21 cellular contexts compared by ENCODE assay signal in the genomic region with DNA sequence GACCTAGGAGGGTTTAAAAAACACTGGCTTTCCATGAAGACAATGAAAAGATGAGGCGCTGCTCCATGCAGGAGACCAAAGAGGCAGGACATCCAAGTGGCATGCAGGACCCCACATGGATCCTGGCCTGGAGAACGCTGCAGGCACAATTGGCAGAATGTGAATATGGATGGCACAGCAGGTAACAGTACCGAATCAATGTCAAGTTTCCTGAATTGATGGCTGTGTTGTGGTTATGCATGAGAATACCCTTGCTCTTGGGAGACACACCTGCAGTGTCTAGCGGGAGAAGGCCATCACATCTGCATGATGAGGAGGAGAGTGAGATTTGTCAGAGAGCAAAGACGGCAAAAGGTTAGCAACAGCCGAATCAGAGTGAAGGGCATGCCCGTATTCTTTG.
A peak's percentile ranks its signal among the peaks of the same experiment; 100 is the strongest.
DNase-seq lines count a peak whose midpoint lies in the region; ATAC-seq, FAIRE-seq and TF ChIP-seq lines count a peak whose summit lies in the region.
"Had no signal": no experiment of that assay in that cellular context is flagged by ENCODE, and none has a peak within 500 bp of the region (broad histone marks: within the 10 kb centered on the region; RNA-seq: fewer than 3 reads in every experiment).

No MANE protein-coding gene starts in this region.

- H3K4me2 ChIP-seq in GM23338 (peak overlapping the region; percentile 11), HepG2 (ENCODE audit: low read depth, low read length) (no peak overlapping the region)
- H3K4me2 ChIP-seq: PC-9 had no signal

- in situ Hi-C loops in HepG2 (cut with HindIII; ENCODE audit: extremely low pct_ligation_motif_present, low pct_unique_long_range_greater_than_20kb) = no loop called here

- no peaks in the 10 kb centered on the region for H3K36me3 Mint-ChIP-seq in CD4-positive, CD25-positive, alpha-beta regulatory T cell
- no peaks in the 10 kb centered on the region; the same call in 2 of the 3 replicates for H3K36me3 Mint-ChIP-seq in GM23338 (ENCODE audit: low read depth)
- no peaks in the 10 kb centered on the region for H3K36me3 Mint-ChIP-seq in HFFc6 (ENCODE audit: low read depth)
- H3K36me3 Mint-ChIP-seq: type B pancreatic cell had no signal

- H4K20me1 ChIP-seq in GM23338 (replicated peaks; ENCODE audit: insufficient read depth) = no peaks in the 10 kb centered on the region
- H4K20me1 ChIP-seq in HepG2 (ENCODE audit: insufficient read depth, low read length) = no peaks in the 10 kb centered on the region

- H3K79me2 ChIP-seq in GM23338 (replicated peaks; ENCODE audit: insufficient read depth) = no peaks in the 10 kb centered on the region
- no peaks in the 10 kb centered on the region for H3K79me2 ChIP-seq in HepG2 (ENCODE audit: insufficient read depth, low read length)

- no peaks in the 10 kb centered on the region for H3F3A ChIP-seq in GM23338 (replicated peaks; ENCODE audit: low read depth)

- peak overlapping the region; percentile 55 for H3K27ac ChIP-seq in CD4-positive, CD25-positive, alpha-beta regulatory T cell (ENCODE audit: insufficient read depth, low read length, poor library complexity, severe bottlenecking)
- H3K27ac ChIP-seq in GM23338 (ENCODE audit: low read depth) (no peak overlapping the region), HepG2 (ENCODE audit: extremely low read length, insufficient read depth, low read length) (no peak overlapping the region)
- H3K27ac ChIP-seq: PC-9, SJCRH30, stomach, WERI-Rb-1 had no signal

- H3K4me1 Mint-ChIP-seq in CD4-positive, CD25-positive, alpha-beta regulatory T cell = peaks cover 13 to 91% (median 54%) of the 10 kb centered on the region in 4 donors
- H3K4me1 Mint-ChIP-seq in GM23338 (peaks cover 39% of the 10 kb centered on the region), HFFc6 (ENCODE audit: low read depth) (peaks cover 2% of the 10 kb centered on the region; the same call in 1 of the 2 replicates)

- BruUV-seq in HepG2 (replicated peaks; lab: Mats Ljungman, UMichigan) = no TSS peak

- POLR2A ChIA-PET in HepG2 (lab: Yijun Ruan, JAX) = no interaction called here

- no peaks in the 10 kb centered on the region for H3K27me3 ChIP-seq in CD4-positive, CD25-positive, alpha-beta regulatory T cell (ENCODE audit: control insufficient read depth, insufficient read depth, low read length)
- no peaks in the 10 kb centered on the region for H3K27me3 ChIP-seq in GM23338 (ENCODE audit: insufficient read depth)
- peaks cover 0 to 3% of the 10 kb centered on the region in 2 experiments; a peak in 1 of 5 replicates for H3K27me3 ChIP-seq in HepG2 (ENCODE audit: control insufficient read depth in 1 of 2, insufficient read depth in 2 of 2, low read length in 2 of 2)
- H3K27me3 ChIP-seq: MG63, stomach had no signal

- peak overlapping the region; percentile 67 for H3K4me3 ChIP-seq in CD4-positive, CD25-positive, alpha-beta regulatory T cell (ENCODE audit: low read depth, low read length)
- H3K4me3 ChIP-seq in GM23338 = no peak overlapping the region
- H3K4me3 ChIP-seq in HepG2 (replicated peaks in 1 of 3; ENCODE audit: insufficient read depth in 1 of 3, low read depth in 2 of 3, low read length in 3 of 3) = no peak overlapping the region
- H3K4me3 ChIP-seq: MG63, PC-9, SJCRH30, stomach had no signal

- H3K9ac ChIP-seq in HepG2 (ENCODE audit: insufficient read depth, low read depth, low read length) = no peak overlapping the region

- no peak for DNase-seq in CD4-positive, CD25-positive, alpha-beta regulatory T cell
- DNase-seq in GM23338 (ENCODE audit: low spot score) (peak; percentile 45), RPMI8226 (peak; percentile 84), iPS-NIHi11 (ENCODE audit: low spot score) (peak; percentile 49), HepG2 (ENCODE audit: low spot score) (no peak), HFFc6 (no peak), HK-2 (ENCODE audit: unreplicated experiment) (no peak), amniotic stem cell (lab: John Stamatoyannopoulos, UW) (no peak)
- DNase-seq: activated CD8-positive, alpha-beta memory T cell treated with anti-CD3 and anti-CD28 coated beads for 24 hours; Calu3; cortex of kidney; MG63; NCI-H1694; PC-9; SJCRH30; stimulated activated CD4-positive, alpha-beta T cell treated with anti-CD3 and anti-CD28 coated beads, Interleukin-4, amount 100 ng/mL, for 24 hours; stomach; WERI-Rb-1 had no signal

- WGBS in HepG2 (ENCODE audit: low lambda C conversion rate) = 70% methylated on average over 7 of the region's 7 CpGs

- intact Hi-C loops in HepG2 (cut with micrococcal nuclease; ENCODE audit: unreplicated experiment) = no loop called here

- H3K9me2 ChIP-seq in GM23338 (ENCODE audit: insufficient read depth) = no peaks in the 10 kb centered on the region

- peaks cover 4% of the 10 kb centered on the region for H3K27me3 Mint-ChIP-seq in CD4-positive, CD25-positive, alpha-beta regulatory T cell
- peaks cover 12% of the 10 kb centered on the region for H3K27me3 Mint-ChIP-seq in GM23338 (ENCODE audit: insufficient read depth, low read depth, poor library complexity)
- peaks cover 40% of the 10 kb centered on the region for H3K27me3 Mint-ChIP-seq in HFFc6 (ENCODE audit: insufficient read depth)

- CTCF ChIA-PET in HepG2 (lab: Yijun Ruan, JAX; ENCODE audit: low intra/inter-chr PET ratio, low total read pairs) = no interaction called here

- no peak for TF ChIP-seq RAD21 in HepG2 (CRISPR knock-in tag; IDR thresholded peaks at IDR 0.05)

- H2AFZ ChIP-seq in GM23338 (no peak overlapping the region), HepG2 (ENCODE audit: low read length) (no peak overlapping the region)
- H2AFZ ChIP-seq: PC-9 had no signal

- H3K4me3 Mint-ChIP-seq in CD4-positive, CD25-positive, alpha-beta regulatory T cell = peak overlapping the region; percentile 17 to 82 (median 52)
- H3K4me3 Mint-ChIP-seq in GM23338 = peak overlapping the region; percentile 46; the same call in 1 of the 3 replicates
- no peak overlapping the region for H3K4me3 Mint-ChIP-seq in HFFc6
- H3K4me3 Mint-ChIP-seq: activated T-cell treated with anti-CD3 and anti-CD28 coated beads, Interleukin-2, amount 50 U/mL, for 72 hours; type B pancreatic cell had no signal

- no peak for FAIRE-seq in HepG2 (lab: Jason Lieb, UNC)
- FAIRE-seq: endometrium had no signal

- TF ChIP-seq EP300 in HepG2 (IDR thresholded peaks at IDR 0.05; ENCODE audit: low read depth in 2 of 2, low read length in 2 of 2) = no peak
- no peak for TF ChIP-seq EP300 in HepG2 (CRISPR knock-in tag; IDR thresholded peaks at IDR 0.05; ENCODE audit: borderline replicate concordance)

- H3K27ac Mint-ChIP-seq in CD4-positive, CD25-positive, alpha-beta regulatory T cell = peak overlapping the region; percentile 80 to 85 (median 82)
- H3K27ac Mint-ChIP-seq in GM23338 (no peak overlapping the region), HFFc6 (no peak overlapping the region)
- H3K27ac Mint-ChIP-seq: activated T-cell treated with anti-CD3 and anti-CD28 coated beads, Interleukin-2, amount 50 U/mL, for 72 hours; type B pancreatic cell had no signal

- H3K36me3 ChIP-seq in CD4-positive, CD25-positive, alpha-beta regulatory T cell (ENCODE audit: control insufficient read depth, insufficient read depth, low read length) = no peaks in the 10 kb centered on the region
- no peaks in the 10 kb centered on the region for H3K36me3 ChIP-seq in GM23338 (ENCODE audit: insufficient read depth)
- H3K36me3 ChIP-seq in HepG2 (replicated peaks in 1 of 2; ENCODE audit: control insufficient read depth in 1 of 2, insufficient read depth in 2 of 2, low read length in 2 of 2) = no peaks in the 10 kb centered on the region
- H3K36me3 ChIP-seq: MG63, SJCRH30, stomach, WERI-Rb-1 had no signal

- H3K9me3 ChIP-seq in CD4-positive, CD25-positive, alpha-beta regulatory T cell (ENCODE audit: control insufficient read depth in 2 of 2, low read length in 2 of 2) = no peaks in the 10 kb centered on the region
- no peaks in the 10 kb centered on the region for H3K9me3 ChIP-seq in HepG2 (ENCODE audit: low read length)
- H3K9me3 ChIP-seq: MG63, SJCRH30, stomach had no signal

- TF ChIP-seq CTCF in GM23338 (conservative IDR thresholded peaks at IDR 0.05; ENCODE audit: low read depth in 2 of 2) = no peak
- no peak for TF ChIP-seq CTCF in HepG2 (CRISPR knock-in tag; IDR thresholded peaks at IDR 0.05)
- no peak for TF ChIP-seq CTCF in HFFc6 (IDR thresholded peaks at IDR 0.05)

- H3K4me1 ChIP-seq in CD4-positive, CD25-positive, alpha-beta regulatory T cell (ENCODE audit: control insufficient read depth, insufficient read depth, low read length, poor library complexity, severe bottlenecking) = peaks cover 77% of the 10 kb centered on the region
- peaks cover 20% of the 10 kb centered on the region; the same call in 1 of the 2 replicates for H3K4me1 ChIP-seq in GM23338 (ENCODE audit: insufficient read depth)
- H3K4me1 ChIP-seq in HepG2 (ENCODE audit: insufficient read depth, low read length) = no peaks in the 10 kb centered on the region
- H3K4me1 ChIP-seq: SJCRH30, stomach had no signal

- ATAC-seq in CD4-positive, CD25-positive, alpha-beta regulatory T cell (ENCODE audit: low read depth in 2 of 2) = peak; percentile 1 to 4
- ATAC-seq in GM23338 (peak; percentile 65), HepG2 (no peak)

- no peak for TF ChIP-seq POLR2A in HepG2 (IDR thresholded peaks at IDR 0.05; ENCODE audit: insufficient read depth in 1 of 2, low read depth in 2 of 2, low read length in 2 of 2)

- H3K9me3 Mint-ChIP-seq in CD4-positive, CD25-positive, alpha-beta regulatory T cell = no peaks in the 10 kb centered on the region
- H3K9me3 Mint-ChIP-seq in GM23338 = no peaks in the 10 kb centered on the region
- no peaks in the 10 kb centered on the region for H3K9me3 Mint-ChIP-seq in HFFc6
- H3K9me3 Mint-ChIP-seq: activated T-cell treated with anti-CD3 and anti-CD28 coated beads, Interleukin-2, amount 50 U/mL, for 72 hours; type B pancreatic cell had no signal

TF ChIP-seq in GM23338, 12 proteins besides CTCF, POLR2A, EP300 and RAD21 (continues in another document):
- TF ChIP-seq ZNF331 (CRISPR knock-in tag; IDR thresholded peaks at IDR 0.05; ENCODE audit: low read depth) (no peak), STAT1 (IDR thresholded peaks at IDR 0.05; ENCODE audit: unreplicated experiment) (no peak), EZH2phosphoT487 (IDR thresholded peaks at IDR 0.05; ENCODE audit: unreplicated experiment) (no peak), JUNB (IDR thresholded peaks at IDR 0.05; ENCODE audit: unreplicated experiment) (no peak), POLR2AphosphoS5 (IDR thresholded peaks at IDR 0.05; ENCODE audit: low read depth) (no peak), ZNF114 (CRISPR knock-in tag; IDR thresholded peaks at IDR 0.05) (no peak)

TF ChIP-seq in HepG2, 621 proteins besides CTCF, POLR2A, EP300 and RAD21 (continues in another document):
- TF ChIP-seq HNRNPLL (IDR thresholded peaks at IDR 0.05; ENCODE audit: low read depth, low read length, poor library complexity, severe bottlenecking) (no peak), MAFG (CRISPR knock-in tag; IDR thresholded peaks at IDR 0.05) (no peak), ZSCAN31 (CRISPR knock-in tag; IDR thresholded peaks at IDR 0.05; ENCODE audit: low read depth) (no peak), RARA (CRISPR knock-in tag; IDR thresholded peaks at IDR 0.05) (no peak), ZFY (CRISPR knock-in tag; IDR thresholded peaks at IDR 0.05) (no peak)

Comparison
In these comparisons a context has a peak if more than half of its experiments do, and no peak if none do; other contexts are left out.
1. DNase-seq: peak in GM23338 (single experiment), RPMI8226 (single experiment) and iPS-NIHi11 (single experiment); none in CD4-positive, CD25-positive, alpha-beta regulatory T cell (0 of 3), HepG2 (single experiment), HFFc6 (single experiment), HK-2 (single experiment) and amniotic stem cell (single experiment).
2. H3K27ac Mint-ChIP-seq: peak in CD4-positive, CD25-positive, alpha-beta regulatory T cell (3 of 3); none in GM23338 (single experiment) and HFFc6 (single experiment).